21 cellular contexts compared by ENCODE assay signal in the genomic region with DNA sequence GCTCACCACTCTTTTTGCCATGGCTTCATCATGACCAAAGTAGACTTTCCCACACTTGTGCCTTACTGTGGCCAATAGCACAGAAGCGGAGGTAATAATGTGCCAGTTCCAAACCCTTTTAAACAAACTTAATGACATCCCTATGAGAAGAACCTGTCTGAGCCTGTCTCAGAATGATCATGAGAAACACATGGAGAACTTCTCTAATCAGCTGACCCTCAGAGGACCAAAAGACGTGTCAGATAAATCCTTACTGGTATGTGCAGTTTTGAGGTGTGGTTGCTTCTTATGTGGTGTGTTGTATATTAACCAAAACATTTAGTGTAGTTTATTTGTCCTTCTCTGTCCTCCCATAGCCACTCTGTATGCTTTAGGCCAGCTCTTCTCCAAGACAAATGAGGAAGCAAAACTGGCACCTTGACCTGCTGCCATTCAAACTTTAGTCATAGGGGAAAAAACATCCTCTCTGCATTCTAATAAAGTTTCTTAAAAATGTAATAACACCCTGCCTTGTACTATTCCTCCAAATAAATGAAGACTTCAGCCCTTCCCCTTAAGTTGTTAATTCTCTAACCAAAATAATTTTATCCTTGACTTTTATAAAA.
DNase-seq lines count a peak whose midpoint lies in the region; ATAC-seq, FAIRE-seq and TF ChIP-seq lines count a peak whose summit lies in the region.
"Had no signal": no experiment of that assay in that cellular context is flagged by ENCODE, and none has a peak within 500 bp of the region (broad histone marks: within the 10 kb centered on the region; RNA-seq: fewer than 3 reads in every experiment).

No MANE protein-coding gene starts in this region.

- H3K4me1 ChIP-seq in gastroesophageal sphincter, result no peaks in the 10 kb centered on the region
- H3K4me1 ChIP-seq: Peyer's patch, psoas muscle, upper lobe of right lung had no signal

- no peak for TF ChIP-seq EP300 in gastroesophageal sphincter (IDR thresholded peaks at IDR 0.05)

- H3K36me3 ChIP-seq in bronchial epithelial cell (ENCODE audit: control insufficient read depth, insufficient read depth, low read length) (no peaks in the 10 kb centered on the region), gastroesophageal sphincter (no peaks in the 10 kb centered on the region)
- H3K36me3 ChIP-seq: Peyer's patch, upper lobe of right lung had no signal

- 89 to 100% methylated on average over 1 to 2 of the region's 2 CpGs for WGBS in gastroesophageal sphincter (ENCODE audit: low coverage in 1 of 2), 2 donors

- DNase-seq in GM18507 (ENCODE audit: extremely low spot score, insufficient read length, low read depth) (no peak), bronchial epithelial cell (ENCODE audit: low read depth) (peak; percentile 56), NCI-H524 treated with DMSO at 0.1 percent for 48 hours (lab: John Stamatoyannopoulos, UW) (no peak), Right ventricle myocardium superior (no peak)
- no peak for DNase-seq in activated CD4-positive, alpha-beta T cell treated with anti-CD3 and anti-CD28 coated beads, Interleukin-2, amount 50 U/mL, for 4 hours
- DNase-seq: activated CD4-positive, alpha-beta T cell treated with anti-CD3 and anti-CD28 coated beads for 1 hour; activated CD8-positive, alpha-beta memory T cell treated with anti-CD3 and anti-CD28 coated beads, Interleukin-2, amount 10 ng/mL, durations not matched to agents 7 days and 5 days; CD8-positive, alpha-beta T cell; DND-41; foreskin melanocyte; NCI-H2107; NCI-H774; Peyer's patch; psoas muscle; stimulated activated CD4-positive, alpha-beta T cell treated with anti-CD3 and anti-CD28 coated beads, Interleukin-4, amount 100 ng/mL, for 1 hour; upper lobe of right lung had no signal

- no peak for TF ChIP-seq POLR2A in gastroesophageal sphincter (IDR thresholded peaks at IDR 0.05)

- peak; percentile 62 for ATAC-seq in GM19043 (IDR thresholded peaks at IDR 0.05; ENCODE audit: low read depth, unreplicated experiment)
- peak; percentile 71 for ATAC-seq in HG02798 (IDR thresholded peaks at IDR 0.05; ENCODE audit: poor library complexity, unreplicated experiment)
- no peak for ATAC-seq in gastroesophageal sphincter
- ATAC-seq in Right ventricle myocardium superior (ENCODE audit: poor library complexity), result no peak
- ATAC-seq: activated CD8-positive, alpha-beta memory T cell treated with anti-CD3 and anti-CD28 coated beads, Interleukin-2, amount 10 ng/mL, durations not matched to agents 7 days and 5 days; CD8-positive, alpha-beta T cell; psoas muscle; SK-N-SH treated with all-trans-retinoic acid at 6 μM for 48 hours; upper lobe of right lung had no signal

- FAIRE-seq in GM18507 (lab: Jason Lieb, UNC) (peak; percentile 50), bronchial epithelial cell (lab: Jason Lieb, UNC) (no peak)

- no peaks in the 10 kb centered on the region for H3K9me3 ChIP-seq in gastroesophageal sphincter
- H3K9me3 ChIP-seq: Peyer's patch, psoas muscle, upper lobe of right lung had no signal

- no peak for TF ChIP-seq CTCF in bronchial epithelial cell (IDR thresholded peaks at IDR 0.05; ENCODE audit: insufficient read depth, low read length, severe bottlenecking)
- TF ChIP-seq CTCF in gastroesophageal sphincter (IDR thresholded peaks at IDR 0.05), result no peak

- intact Hi-C loops in Right ventricle myocardium superior (cut with DNase I), result no loop called here

- H3K4me3 ChIP-seq in bronchial epithelial cell (ENCODE audit: low read depth, low read length) (no peak overlapping the region), gastroesophageal sphincter (no peak overlapping the region)
- H3K4me3 ChIP-seq: Peyer's patch, psoas muscle, skin epidermis, upper lobe of right lung had no signal

- H3K27me3 ChIP-seq in bronchial epithelial cell (ENCODE audit: control insufficient read depth, insufficient read depth, low read length) (no peaks in the 10 kb centered on the region), gastroesophageal sphincter (no peaks in the 10 kb centered on the region)
- H3K27me3 ChIP-seq: Peyer's patch, upper lobe of right lung had no signal

- no peak overlapping the region for H3K27ac ChIP-seq in gastroesophageal sphincter
- H3K27ac ChIP-seq: Peyer's patch, psoas muscle, skin epidermis, upper lobe of right lung had no signal

Comparison
In these comparisons a context has a peak if more than half of its experiments do, and no peak if none do; other contexts are left out.
1. ATAC-seq: peak in GM19043 (single experiment) and HG02798 (single experiment); none in gastroesophageal sphincter (single experiment) and Right ventricle myocardium superior (single experiment).